In genomic region chr1:186487163-186487562, GRCh38 we compare ENCODE assay signal across 30 cellular contexts. TPM values are rescaled to one million over a fixed set of nuclear protein-coding genes. Genes with fewer than 3 reads are reported as not detected.
DNase-seq lines count a peak whose midpoint lies in the region; ATAC-seq, FAIRE-seq and TF ChIP-seq lines count a peak whose summit lies in the region.
"Had no signal": no experiment of that assay in that cellular context is flagged by ENCODE, and none has a peak within 500 bp of the region (broad histone marks: within the 10 kb centered on the region; RNA-seq: fewer than 3 reads in every experiment).

No MANE protein-coding gene starts in this region.

- H3K27me3 ChIP-seq in A673 (replicated peaks; ENCODE audit: insufficient read depth, low read depth, low read length, poor library complexity), result no peaks in the 10 kb centered on the region
- no peaks in the 10 kb centered on the region for H3K27me3 ChIP-seq in astrocyte (ENCODE audit: insufficient read depth, low read length)
- H3K27me3 ChIP-seq: BE2C, SJSA1, tibial nerve had no signal

- H4K20me1 ChIP-seq in astrocyte (ENCODE audit: insufficient read depth, low read length), result no peaks in the 10 kb centered on the region

- H3K79me2 ChIP-seq in astrocyte (ENCODE audit: insufficient read depth, low read length), result no peaks in the 10 kb centered on the region

- H3K4me1 ChIP-seq in A673 (ENCODE audit: insufficient read depth, low read length, poor library complexity, severe bottlenecking) (peaks cover 11% of the 10 kb centered on the region), astrocyte (ENCODE audit: insufficient read depth, low read length) (no peaks in the 10 kb centered on the region)
- H3K4me1 ChIP-seq: BE2C, SJSA1, tibial nerve had no signal

- BruUV-seq in A673 (replicated peaks; lab: Mats Ljungman, UMichigan), result no TSS peak

- intact Hi-C loops in A673 (cut with micrococcal nuclease; ENCODE audit: unreplicated experiment), result no loop called here

- no peaks in the 10 kb centered on the region for H3K27me3 Mint-ChIP-seq in astrocyte (ENCODE audit: low read depth, unreplicated experiment)
- H3K27me3 Mint-ChIP-seq: activated CD8-positive, alpha-beta T cell treated with anti-CD3 and anti-CD28 coated beads for 36 hours; activated naive CD8-positive, alpha-beta T cell treated with anti-CD3 and anti-CD28 coated beads for 36 hours had no signal

- no peak overlapping the region for H3K27ac ChIP-seq in A673 (ENCODE audit: low read depth, low read length, poor library complexity, severe bottlenecking)
- H3K27ac ChIP-seq in astrocyte (ENCODE audit: low read depth, low read length), result peak overlapping the region; percentile 27
- H3K27ac ChIP-seq in epithelial cell of prostate, result peak overlapping the region; percentile 55
- H3K27ac ChIP-seq: HL-60, SJSA1, tibial nerve had no signal

- DNase-seq in A673 (ENCODE audit: low spot score), result peak; percentile 49
- DNase-seq in HCEC 1CT, result peak; percentile 48
- no peak for DNase-seq in astrocyte (ENCODE audit: low read depth)
- DNase-seq in epithelial cell of prostate (ENCODE audit: low read depth, low spot score), result no peak
- no peak for DNase-seq in activated effector memory CD4-positive, alpha-beta T cell treated with Interleukin-2 at 50 U/mL for 16 hours
- DNase-seq in stimulated activated effector memory CD8-positive, alpha-beta T cell treated with anti-CD3 and anti-CD28 coated beads, Interleukin-12 subunit alpha, Interleukin-12 subunit beta, amount 100 ng/mL, for 72 hours (ENCODE audit: low spot score in 2 of 2), result no peak
- no peak for DNase-seq in SHP77 (lab: John Stamatoyannopoulos, UW)
- DNase-seq in RCC 7860 (ENCODE audit: low spot score), result no peak
- DNase-seq: activated CD8-positive, alpha-beta T cell treated with anti-CD3 and anti-CD28 coated beads for 36 hours; activated effector memory CD4-positive, alpha-beta T cell treated with anti-CD3 and anti-CD28 coated beads, Interleukin-2, amount 50 U/mL, for 16 hours; activated naive CD8-positive, alpha-beta T cell treated with anti-CD3 and anti-CD28 coated beads for 36 hours; aorta; BE2C; cerebellar nuclear complex; GF-D8; Kasumi-1; naive thymus-derived CD8-positive, alpha-beta T cell; NCI-H1092 treated with DMSO at 0.1 percent for 48 hours; NCI-H1930; NCI-H524 treated with DMSO at 0.1 percent for 48 hours; nucleus accumbens; stimulated activated CD4-positive, alpha-beta T cell treated with anti-CD3 and anti-CD28 coated beads, Interleukin-2, amount 100 ng/mL, for 24 hours had no signal

- no peak overlapping the region for H3K4me3 Mint-ChIP-seq in astrocyte (ENCODE audit: unreplicated experiment)
- no peak overlapping the region for H3K4me3 Mint-ChIP-seq in stimulated activated effector memory CD8-positive, alpha-beta T cell treated with anti-CD3 and anti-CD28 coated beads, Interleukin-12 subunit alpha, Interleukin-12 subunit beta, amount 100 ng/mL, for 72 hours
- H3K4me3 Mint-ChIP-seq: activated CD8-positive, alpha-beta T cell treated with anti-CD3 and anti-CD28 coated beads for 36 hours; activated naive CD8-positive, alpha-beta T cell treated with anti-CD3 and anti-CD28 coated beads for 36 hours; naive thymus-derived CD8-positive, alpha-beta T cell; T-helper 1 cell treated with Interleukin-12 subunit alpha and Interleukin-12 subunit beta and Interleukin-4 antibody, amounts not matched to agents 30 μg/mL and 1 μg/mL, for 36 hours had no signal

- H3K4me2 ChIP-seq in astrocyte (ENCODE audit: low read length), result no peak overlapping the region

- POLR2A ChIA-PET in A673 (lab: Charles Lee; ENCODE audit: low non-redundant PET), result no interaction called here

- no peak overlapping the region for H3K9ac ChIP-seq in astrocyte (ENCODE audit: low read length)

- H3K4me1 Mint-ChIP-seq in astrocyte (ENCODE audit: low read depth, unreplicated experiment), result no peaks in the 10 kb centered on the region
- no peaks in the 10 kb centered on the region for H3K4me1 Mint-ChIP-seq in stimulated activated effector memory CD8-positive, alpha-beta T cell treated with anti-CD3 and anti-CD28 coated beads, Interleukin-12 subunit alpha, Interleukin-12 subunit beta, amount 100 ng/mL, for 72 hours
- H3K4me1 Mint-ChIP-seq: activated naive CD8-positive, alpha-beta T cell treated with anti-CD3 and anti-CD28 coated beads for 36 hours; naive thymus-derived CD8-positive, alpha-beta T cell had no signal

- no peaks in the 10 kb centered on the region for H3K36me3 ChIP-seq in A673 (ENCODE audit: insufficient read depth, low read length, poor library complexity, severe bottlenecking)
- no peaks in the 10 kb centered on the region for H3K36me3 ChIP-seq in astrocyte (ENCODE audit: insufficient read depth, low read length)
- H3K36me3 ChIP-seq: BE2C, SJSA1, tibial nerve had no signal

- H2AFZ ChIP-seq in astrocyte (ENCODE audit: low read depth, low read length), result no peak overlapping the region

- no peaks in the 10 kb centered on the region for H3K36me3 Mint-ChIP-seq in astrocyte (ENCODE audit: low read depth, unreplicated experiment)
- no peaks in the 10 kb centered on the region for H3K36me3 Mint-ChIP-seq in stimulated activated effector memory CD8-positive, alpha-beta T cell treated with anti-CD3 and anti-CD28 coated beads, Interleukin-12 subunit alpha, Interleukin-12 subunit beta, amount 100 ng/mL, for 72 hours
- H3K36me3 Mint-ChIP-seq: activated naive CD8-positive, alpha-beta T cell treated with anti-CD3 and anti-CD28 coated beads for 36 hours; naive thymus-derived CD8-positive, alpha-beta T cell had no signal

- CTCF ChIA-PET in A673 (lab: Charles Lee), result interaction anchor here (1.0 kb wide), 1 partner anchor 499 kb away, joined by 3 read pairs; no protein-coding TSS in a partner anchor

- H3K4me3 ChIP-seq in A673 (ENCODE audit: low read depth, low read length, poor library complexity, severe bottlenecking), result no peak overlapping the region
- no peak overlapping the region for H3K4me3 ChIP-seq in astrocyte (ENCODE audit: insufficient read depth, low read depth, low read length)
- H3K4me3 ChIP-seq: SJSA1, tibial nerve had no signal

- peaks cover 2% of the 10 kb centered on the region for H3K9me3 Mint-ChIP-seq in astrocyte (ENCODE audit: unreplicated experiment)
- no peaks in the 10 kb centered on the region for H3K9me3 Mint-ChIP-seq in stimulated activated effector memory CD8-positive, alpha-beta T cell treated with anti-CD3 and anti-CD28 coated beads, Interleukin-12 subunit alpha, Interleukin-12 subunit beta, amount 100 ng/mL, for 72 hours
- H3K9me3 Mint-ChIP-seq: activated CD8-positive, alpha-beta T cell treated with anti-CD3 and anti-CD28 coated beads for 36 hours; activated naive CD8-positive, alpha-beta T cell treated with anti-CD3 and anti-CD28 coated beads for 36 hours; naive thymus-derived CD8-positive, alpha-beta T cell; T-helper 1 cell treated with Interleukin-12 subunit alpha and Interleukin-12 subunit beta and Interleukin-4 antibody, amounts not matched to agents 30 μg/mL and 1 μg/mL, for 36 hours had no signal

- H3K27ac Mint-ChIP-seq in astrocyte (ENCODE audit: unreplicated experiment), result no peak overlapping the region
- H3K27ac Mint-ChIP-seq in stimulated activated effector memory CD8-positive, alpha-beta T cell treated with anti-CD3 and anti-CD28 coated beads, Interleukin-12 subunit alpha, Interleukin-12 subunit beta, amount 100 ng/mL, for 72 hours, result no peak overlapping the region
- H3K27ac Mint-ChIP-seq: activated CD8-positive, alpha-beta T cell treated with anti-CD3 and anti-CD28 coated beads for 36 hours; activated naive CD8-positive, alpha-beta T cell treated with anti-CD3 and anti-CD28 coated beads for 36 hours; naive thymus-derived CD8-positive, alpha-beta T cell; T-helper 1 cell treated with Interleukin-12 subunit alpha and Interleukin-12 subunit beta and Interleukin-4 antibody, amounts not matched to agents 30 μg/mL and 1 μg/mL, for 36 hours had no signal

- peak; percentile 49 for FAIRE-seq in astrocyte (lab: Jason Lieb, UNC)
- FAIRE-seq in RCC 7860 (lab: Jason Lieb, UNC), result no peak
- FAIRE-seq: A204.1, keratinocyte had no signal

- no peak for ATAC-seq in stimulated activated effector memory CD8-positive, alpha-beta T cell treated with anti-CD3 and anti-CD28 coated beads, Interleukin-12 subunit alpha, Interleukin-12 subunit beta, amount 100 ng/mL, for 72 hours
- ATAC-seq: activated CD8-positive, alpha-beta T cell treated with anti-CD3 and anti-CD28 coated beads for 36 hours; naive thymus-derived CD8-positive, alpha-beta T cell; Panc1 had no signal

- TF ChIP-seq CTCF in A673 (conservative IDR thresholded peaks at IDR 0.05; ENCODE audit: low read depth, low read length) (no peak), astrocyte (IDR thresholded peaks at IDR 0.05; ENCODE audit: insufficient read depth, low read depth, low read length) (no peak)

- H3K9me3 ChIP-seq in A673 (ENCODE audit: low read depth, low read length, poor library complexity, severe bottlenecking) (no peaks in the 10 kb centered on the region), astrocyte (ENCODE audit: insufficient read depth, low read depth, low read length) (no peaks in the 10 kb centered on the region)
- H3K9me3 ChIP-seq: BE2C, SJSA1, tibial nerve had no signal

RNA-seq across cellular contexts. Expression of gene PDC, which starts 26.2 kb away (rescaled TPM):
- total RNA-seq in A673 (2021) (not detected in 2 replicates), astrocyte (not detected in 2 replicates)
- total RNA-seq: activated CD8-positive, alpha-beta T cell treated with anti-CD3 and anti-CD28 coated beads for 36 hours; activated naive CD8-positive, alpha-beta T cell treated with anti-CD3 and anti-CD28 coated beads for 36 hours; aorta; lower leg skin; naive thymus-derived CD8-positive, alpha-beta T cell; SJSA1; tibial nerve had no signal

Comparison
In these comparisons a context has a peak if more than half of its experiments do, and no peak if none do; other contexts are left out.
1. DNase-seq: peak in A673 (single experiment) and HCEC 1CT (single experiment); none in astrocyte (single experiment), epithelial cell of prostate (single experiment), activated effector memory CD4-positive, alpha-beta T cell treated with Interleukin-2 at 50 U/mL for 16 hours (single experiment), stimulated activated effector memory CD8-positive, alpha-beta T cell treated with anti-CD3 and anti-CD28 coated beads, Interleukin-12 subunit alpha, Interleukin-12 subunit beta, amount 100 ng/mL, for 72 hours (0 of 2), SHP77 (0 of 2) and RCC 7860 (single experiment).